1 cellular context compared by ENCODE assay signal in the genomic region with DNA sequence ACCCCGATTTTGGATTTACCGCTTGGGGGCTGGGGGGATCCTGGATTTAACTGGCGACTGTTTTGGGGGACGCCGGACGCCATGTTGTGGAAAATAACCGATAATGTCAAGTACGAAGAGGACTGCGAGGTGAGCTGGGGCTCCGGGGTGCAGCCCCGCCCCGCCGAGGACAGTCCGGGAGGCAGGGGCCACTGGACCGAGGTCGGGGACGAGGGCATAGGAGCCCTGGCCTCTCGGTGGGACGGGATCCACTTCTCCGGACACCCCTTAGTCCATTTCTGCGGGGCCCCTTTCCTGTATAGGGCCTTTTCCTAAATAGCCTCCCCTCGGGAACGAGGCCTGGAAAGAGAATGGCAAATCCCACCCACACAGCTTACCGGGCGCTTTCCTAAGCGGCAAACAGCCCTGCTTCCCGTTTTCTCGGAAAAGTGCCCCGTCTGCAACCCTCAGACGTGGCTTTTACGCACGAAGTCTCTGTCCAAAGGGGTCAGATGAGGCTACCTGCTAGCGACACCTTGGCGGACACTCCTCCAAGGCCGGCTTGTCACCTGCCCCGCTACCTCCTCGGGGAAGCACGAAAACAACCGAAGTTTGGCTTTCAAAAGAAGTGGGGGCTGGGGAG.
TF ChIP-seq lines count a peak whose summit lies in the region.

No MANE protein-coding gene starts in this region.

TF ChIP-seq in WTC11, 78 proteins besides CTCF, POLR2A, EP300 and RAD21 (continued from another document):
- TF ChIP-seq NR2C2 (CRISPR knock-in tag; IDR thresholded peaks at IDR 0.05) (no peak), MXD4 (CRISPR knock-in tag; IDR thresholded peaks at IDR 0.05; ENCODE audit: borderline replicate concordance) (no peak), ATF1 (CRISPR knock-in tag; IDR thresholded peaks at IDR 0.05) (no peak), PRRX2 (CRISPR knock-in tag; IDR thresholded peaks at IDR 0.05) (no peak), GABPB1 (CRISPR knock-in tag; IDR thresholded peaks at IDR 0.05) (no peak), SP1 (CRISPR knock-in tag; conservative IDR thresholded peaks at IDR 0.05) (no peak), HMGA2 (CRISPR knock-in tag; IDR thresholded peaks at IDR 0.05) (no peak), ZNF671 (CRISPR knock-in tag; IDR thresholded peaks at IDR 0.05) (no peak), RELA (CRISPR knock-in tag; IDR thresholded peaks at IDR 0.05; ENCODE audit: borderline replicate concordance) (no peak), SMAD3 (CRISPR knock-in tag; IDR thresholded peaks at IDR 0.05; ENCODE audit: borderline replicate concordance) (no peak), ZBTB21 (CRISPR knock-in tag; IDR thresholded peaks at IDR 0.05; ENCODE audit: borderline replicate concordance) (no peak)
- TF ChIP-seq, protein P1, sequence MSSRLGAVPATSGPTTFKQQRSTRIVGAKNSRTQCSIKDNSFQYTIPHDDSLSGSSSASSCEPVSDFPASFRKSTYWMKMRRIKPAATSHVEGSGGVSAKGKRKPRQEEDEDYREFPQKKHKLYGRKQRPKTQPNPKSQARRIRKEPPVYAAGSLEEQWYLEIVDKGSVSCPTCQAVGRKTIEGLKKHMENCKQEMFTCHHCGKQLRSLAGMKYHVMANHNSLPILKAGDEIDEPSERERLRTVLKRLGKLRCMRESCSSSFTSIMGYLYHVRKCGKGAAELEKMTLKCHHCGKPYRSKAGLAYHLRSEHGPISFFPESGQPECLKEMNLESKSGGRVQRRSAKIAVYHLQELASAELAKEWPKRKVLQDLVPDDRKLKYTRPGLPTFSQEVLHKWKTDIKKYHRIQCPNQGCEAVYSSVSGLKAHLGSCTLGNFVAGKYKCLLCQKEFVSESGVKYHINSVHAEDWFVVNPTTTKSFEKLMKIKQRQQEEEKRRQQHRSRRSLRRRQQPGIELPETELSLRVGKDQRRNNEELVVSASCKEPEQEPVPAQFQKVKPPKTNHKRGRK (CRISPR knock-in tag; IDR thresholded peaks at IDR 0.05; ENCODE audit: borderline replicate concordance): no peak
- TF ChIP-seq, protein P2, sequence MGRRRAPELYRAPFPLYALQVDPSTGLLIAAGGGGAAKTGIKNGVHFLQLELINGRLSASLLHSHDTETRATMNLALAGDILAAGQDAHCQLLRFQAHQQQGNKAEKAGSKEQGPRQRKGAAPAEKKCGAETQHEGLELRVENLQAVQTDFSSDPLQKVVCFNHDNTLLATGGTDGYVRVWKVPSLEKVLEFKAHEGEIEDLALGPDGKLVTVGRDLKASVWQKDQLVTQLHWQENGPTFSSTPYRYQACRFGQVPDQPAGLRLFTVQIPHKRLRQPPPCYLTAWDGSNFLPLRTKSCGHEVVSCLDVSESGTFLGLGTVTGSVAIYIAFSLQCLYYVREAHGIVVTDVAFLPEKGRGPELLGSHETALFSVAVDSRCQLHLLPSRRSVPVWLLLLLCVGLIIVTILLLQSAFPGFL (CRISPR knock-in tag; IDR thresholded peaks at IDR 0.05; ENCODE audit: borderline replicate concordance): no peak
- TF ChIP-seq, protein P3, sequence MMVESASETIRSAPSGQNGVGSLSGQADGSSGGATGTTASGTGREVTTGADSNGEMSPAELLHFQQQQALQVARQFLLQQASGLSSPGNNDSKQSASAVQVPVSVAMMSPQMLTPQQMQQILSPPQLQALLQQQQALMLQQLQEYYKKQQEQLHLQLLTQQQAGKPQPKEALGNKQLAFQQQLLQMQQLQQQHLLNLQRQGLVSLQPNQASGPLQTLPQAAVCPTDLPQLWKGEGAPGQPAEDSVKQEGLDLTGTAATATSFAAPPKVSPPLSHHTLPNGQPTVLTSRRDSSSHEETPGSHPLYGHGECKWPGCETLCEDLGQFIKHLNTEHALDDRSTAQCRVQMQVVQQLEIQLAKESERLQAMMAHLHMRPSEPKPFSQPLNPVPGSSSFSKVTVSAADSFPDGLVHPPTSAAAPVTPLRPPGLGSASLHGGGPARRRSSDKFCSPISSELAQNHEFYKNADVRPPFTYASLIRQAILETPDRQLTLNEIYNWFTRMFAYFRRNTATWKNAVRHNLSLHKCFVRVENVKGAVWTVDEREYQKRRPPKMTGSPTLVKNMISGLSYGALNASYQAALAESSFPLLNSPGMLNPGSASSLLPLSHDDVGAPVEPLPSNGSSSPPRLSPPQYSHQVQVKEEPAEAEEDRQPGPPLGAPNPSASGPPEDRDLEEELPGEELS (CRISPR knock-in tag; IDR thresholded peaks at IDR 0.05): no peak
- TF ChIP-seq, protein P4, sequence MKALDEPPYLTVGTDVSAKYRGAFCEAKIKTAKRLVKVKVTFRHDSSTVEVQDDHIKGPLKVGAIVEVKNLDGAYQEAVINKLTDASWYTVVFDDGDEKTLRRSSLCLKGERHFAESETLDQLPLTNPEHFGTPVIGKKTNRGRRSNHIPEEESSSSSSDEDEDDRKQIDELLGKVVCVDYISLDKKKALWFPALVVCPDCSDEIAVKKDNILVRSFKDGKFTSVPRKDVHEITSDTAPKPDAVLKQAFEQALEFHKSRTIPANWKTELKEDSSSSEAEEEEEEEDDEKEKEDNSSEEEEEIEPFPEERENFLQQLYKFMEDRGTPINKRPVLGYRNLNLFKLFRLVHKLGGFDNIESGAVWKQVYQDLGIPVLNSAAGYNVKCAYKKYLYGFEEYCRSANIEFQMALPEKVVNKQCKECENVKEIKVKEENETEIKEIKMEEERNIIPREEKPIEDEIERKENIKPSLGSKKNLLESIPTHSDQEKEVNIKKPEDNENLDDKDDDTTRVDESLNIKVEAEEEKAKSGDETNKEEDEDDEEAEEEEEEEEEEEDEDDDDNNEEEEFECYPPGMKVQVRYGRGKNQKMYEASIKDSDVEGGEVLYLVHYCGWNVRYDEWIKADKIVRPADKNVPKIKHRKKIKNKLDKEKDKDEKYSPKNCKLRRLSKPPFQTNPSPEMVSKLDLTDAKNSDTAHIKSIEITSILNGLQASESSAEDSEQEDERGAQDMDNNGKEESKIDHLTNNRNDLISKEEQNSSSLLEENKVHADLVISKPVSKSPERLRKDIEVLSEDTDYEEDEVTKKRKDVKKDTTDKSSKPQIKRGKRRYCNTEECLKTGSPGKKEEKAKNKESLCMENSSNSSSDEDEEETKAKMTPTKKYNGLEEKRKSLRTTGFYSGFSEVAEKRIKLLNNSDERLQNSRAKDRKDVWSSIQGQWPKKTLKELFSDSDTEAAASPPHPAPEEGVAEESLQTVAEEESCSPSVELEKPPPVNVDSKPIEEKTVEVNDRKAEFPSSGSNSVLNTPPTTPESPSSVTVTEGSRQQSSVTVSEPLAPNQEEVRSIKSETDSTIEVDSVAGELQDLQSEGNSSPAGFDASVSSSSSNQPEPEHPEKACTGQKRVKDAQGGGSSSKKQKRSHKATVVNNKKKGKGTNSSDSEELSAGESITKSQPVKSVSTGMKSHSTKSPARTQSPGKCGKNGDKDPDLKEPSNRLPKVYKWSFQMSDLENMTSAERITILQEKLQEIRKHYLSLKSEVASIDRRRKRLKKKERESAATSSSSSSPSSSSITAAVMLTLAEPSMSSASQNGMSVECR (CRISPR knock-in tag; IDR thresholded peaks at IDR 0.05; ENCODE audit: borderline replicate concordance): 0 out of 2 replicates have a peak, but pooled peaks have one; percentile 25
- TF ChIP-seq, protein P5, sequence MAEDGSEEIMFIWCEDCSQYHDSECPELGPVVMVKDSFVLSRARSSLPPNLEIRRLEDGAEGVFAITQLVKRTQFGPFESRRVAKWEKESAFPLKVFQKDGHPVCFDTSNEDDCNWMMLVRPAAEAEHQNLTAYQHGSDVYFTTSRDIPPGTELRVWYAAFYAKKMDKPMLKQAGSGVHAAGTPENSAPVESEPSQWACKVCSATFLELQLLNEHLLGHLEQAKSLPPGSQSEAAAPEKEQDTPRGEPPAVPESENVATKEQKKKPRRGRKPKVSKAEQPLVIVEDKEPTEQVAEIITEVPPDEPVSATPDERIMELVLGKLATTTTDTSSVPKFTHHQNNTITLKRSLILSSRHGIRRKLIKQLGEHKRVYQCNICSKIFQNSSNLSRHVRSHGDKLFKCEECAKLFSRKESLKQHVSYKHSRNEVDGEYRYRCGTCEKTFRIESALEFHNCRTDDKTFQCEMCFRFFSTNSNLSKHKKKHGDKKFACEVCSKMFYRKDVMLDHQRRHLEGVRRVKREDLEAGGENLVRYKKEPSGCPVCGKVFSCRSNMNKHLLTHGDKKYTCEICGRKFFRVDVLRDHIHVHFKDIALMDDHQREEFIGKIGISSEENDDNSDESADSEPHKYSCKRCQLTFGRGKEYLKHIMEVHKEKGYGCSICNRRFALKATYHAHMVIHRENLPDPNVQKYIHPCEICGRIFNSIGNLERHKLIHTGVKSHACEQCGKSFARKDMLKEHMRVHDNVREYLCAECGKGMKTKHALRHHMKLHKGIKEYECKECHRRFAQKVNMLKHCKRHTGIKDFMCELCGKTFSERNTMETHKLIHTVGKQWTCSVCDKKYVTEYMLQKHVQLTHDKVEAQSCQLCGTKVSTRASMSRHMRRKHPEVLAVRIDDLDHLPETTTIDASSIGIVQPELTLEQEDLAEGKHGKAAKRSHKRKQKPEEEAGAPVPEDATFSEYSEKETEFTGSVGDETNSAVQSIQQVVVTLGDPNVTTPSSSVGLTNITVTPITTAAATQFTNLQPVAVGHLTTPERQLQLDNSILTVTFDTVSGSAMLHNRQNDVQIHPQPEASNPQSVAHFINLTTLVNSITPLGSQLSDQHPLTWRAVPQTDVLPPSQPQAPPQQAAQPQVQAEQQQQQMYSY (CRISPR knock-in tag; IDR thresholded peaks at IDR 0.05): 0 out of 2 replicates have a peak, but pooled peaks have one; percentile 12
